1 cellular context compared by ENCODE assay signal in genomic region chr5:56818409-56819026, GRCh38.
TF ChIP-seq lines count a peak whose summit lies in the region.

No MANE protein-coding gene starts in this region.

TF ChIP-seq in H1, 55 proteins besides CTCF, POLR2A, EP300 and RAD21 (continued from another document):
- TF ChIP-seq, protein P1, sequence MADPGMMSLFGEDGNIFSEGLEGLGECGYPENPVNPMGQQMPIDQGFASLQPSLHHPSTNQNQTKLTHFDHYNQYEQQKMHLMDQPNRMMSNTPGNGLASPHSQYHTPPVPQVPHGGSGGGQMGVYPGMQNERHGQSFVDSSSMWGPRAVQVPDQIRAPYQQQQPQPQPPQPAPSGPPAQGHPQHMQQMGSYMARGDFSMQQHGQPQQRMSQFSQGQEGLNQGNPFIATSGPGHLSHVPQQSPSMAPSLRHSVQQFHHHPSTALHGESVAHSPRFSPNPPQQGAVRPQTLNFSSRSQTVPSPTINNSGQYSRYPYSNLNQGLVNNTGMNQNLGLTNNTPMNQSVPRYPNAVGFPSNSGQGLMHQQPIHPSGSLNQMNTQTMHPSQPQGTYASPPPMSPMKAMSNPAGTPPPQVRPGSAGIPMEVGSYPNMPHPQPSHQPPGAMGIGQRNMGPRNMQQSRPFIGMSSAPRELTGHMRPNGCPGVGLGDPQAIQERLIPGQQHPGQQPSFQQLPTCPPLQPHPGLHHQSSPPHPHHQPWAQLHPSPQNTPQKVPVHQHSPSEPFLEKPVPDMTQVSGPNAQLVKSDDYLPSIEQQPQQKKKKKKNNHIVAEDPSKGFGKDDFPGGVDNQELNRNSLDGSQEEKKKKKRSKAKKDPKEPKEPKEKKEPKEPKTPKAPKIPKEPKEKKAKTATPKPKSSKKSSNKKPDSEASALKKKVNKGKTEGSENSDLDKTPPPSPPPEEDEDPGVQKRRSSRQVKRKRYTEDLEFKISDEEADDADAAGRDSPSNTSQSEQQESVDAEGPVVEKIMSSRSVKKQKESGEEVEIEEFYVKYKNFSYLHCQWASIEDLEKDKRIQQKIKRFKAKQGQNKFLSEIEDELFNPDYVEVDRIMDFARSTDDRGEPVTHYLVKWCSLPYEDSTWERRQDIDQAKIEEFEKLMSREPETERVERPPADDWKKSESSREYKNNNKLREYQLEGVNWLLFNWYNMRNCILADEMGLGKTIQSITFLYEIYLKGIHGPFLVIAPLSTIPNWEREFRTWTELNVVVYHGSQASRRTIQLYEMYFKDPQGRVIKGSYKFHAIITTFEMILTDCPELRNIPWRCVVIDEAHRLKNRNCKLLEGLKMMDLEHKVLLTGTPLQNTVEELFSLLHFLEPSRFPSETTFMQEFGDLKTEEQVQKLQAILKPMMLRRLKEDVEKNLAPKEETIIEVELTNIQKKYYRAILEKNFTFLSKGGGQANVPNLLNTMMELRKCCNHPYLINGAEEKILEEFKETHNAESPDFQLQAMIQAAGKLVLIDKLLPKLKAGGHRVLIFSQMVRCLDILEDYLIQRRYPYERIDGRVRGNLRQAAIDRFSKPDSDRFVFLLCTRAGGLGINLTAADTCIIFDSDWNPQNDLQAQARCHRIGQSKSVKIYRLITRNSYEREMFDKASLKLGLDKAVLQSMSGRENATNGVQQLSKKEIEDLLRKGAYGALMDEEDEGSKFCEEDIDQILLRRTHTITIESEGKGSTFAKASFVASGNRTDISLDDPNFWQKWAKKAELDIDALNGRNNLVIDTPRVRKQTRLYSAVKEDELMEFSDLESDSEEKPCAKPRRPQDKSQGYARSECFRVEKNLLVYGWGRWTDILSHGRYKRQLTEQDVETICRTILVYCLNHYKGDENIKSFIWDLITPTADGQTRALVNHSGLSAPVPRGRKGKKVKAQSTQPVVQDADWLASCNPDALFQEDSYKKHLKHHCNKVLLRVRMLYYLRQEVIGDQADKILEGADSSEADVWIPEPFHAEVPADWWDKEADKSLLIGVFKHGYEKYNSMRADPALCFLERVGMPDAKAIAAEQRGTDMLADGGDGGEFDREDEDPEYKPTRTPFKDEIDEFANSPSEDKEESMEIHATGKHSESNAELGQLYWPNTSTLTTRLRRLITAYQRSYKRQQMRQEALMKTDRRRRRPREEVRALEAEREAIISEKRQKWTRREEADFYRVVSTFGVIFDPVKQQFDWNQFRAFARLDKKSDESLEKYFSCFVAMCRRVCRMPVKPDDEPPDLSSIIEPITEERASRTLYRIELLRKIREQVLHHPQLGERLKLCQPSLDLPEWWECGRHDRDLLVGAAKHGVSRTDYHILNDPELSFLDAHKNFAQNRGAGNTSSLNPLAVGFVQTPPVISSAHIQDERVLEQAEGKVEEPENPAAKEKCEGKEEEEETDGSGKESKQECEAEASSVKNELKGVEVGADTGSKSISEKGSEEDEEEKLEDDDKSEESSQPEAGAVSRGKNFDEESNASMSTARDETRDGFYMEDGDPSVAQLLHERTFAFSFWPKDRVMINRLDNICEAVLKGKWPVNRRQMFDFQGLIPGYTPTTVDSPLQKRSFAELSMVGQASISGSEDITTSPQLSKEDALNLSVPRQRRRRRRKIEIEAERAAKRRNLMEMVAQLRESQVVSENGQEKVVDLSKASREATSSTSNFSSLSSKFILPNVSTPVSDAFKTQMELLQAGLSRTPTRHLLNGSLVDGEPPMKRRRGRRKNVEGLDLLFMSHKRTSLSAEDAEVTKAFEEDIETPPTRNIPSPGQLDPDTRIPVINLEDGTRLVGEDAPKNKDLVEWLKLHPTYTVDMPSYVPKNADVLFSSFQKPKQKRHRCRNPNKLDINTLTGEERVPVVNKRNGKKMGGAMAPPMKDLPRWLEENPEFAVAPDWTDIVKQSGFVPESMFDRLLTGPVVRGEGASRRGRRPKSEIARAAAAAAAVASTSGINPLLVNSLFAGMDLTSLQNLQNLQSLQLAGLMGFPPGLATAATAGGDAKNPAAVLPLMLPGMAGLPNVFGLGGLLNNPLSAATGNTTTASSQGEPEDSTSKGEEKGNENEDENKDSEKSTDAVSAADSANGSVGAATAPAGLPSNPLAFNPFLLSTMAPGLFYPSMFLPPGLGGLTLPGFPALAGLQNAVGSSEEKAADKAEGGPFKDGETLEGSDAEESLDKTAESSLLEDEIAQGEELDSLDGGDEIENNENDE (IDR thresholded peaks at IDR 0.05; ENCODE audit: insufficient replicate concordance, low read length), result no peak
- no peak for TF ChIP-seq BCL11A (IDR thresholded peaks at IDR 0.05; ENCODE audit: low read depth in 2 of 2, low read length in 2 of 2)
- no peak for TF ChIP-seq TBP (IDR thresholded peaks at IDR 0.05; ENCODE audit: low read depth, low read length)
- TF ChIP-seq HDAC6 (IDR thresholded peaks at IDR 0.05; ENCODE audit: low read depth, low read length), result no peak
- no peak for TF ChIP-seq KDM1A (IDR thresholded peaks at IDR 0.05; ENCODE audit: borderline replicate concordance, low read length)
- TF ChIP-seq MAX (IDR thresholded peaks at IDR 0.05), result no peak
- TF ChIP-seq NANOG (IDR thresholded peaks at IDR 0.05; ENCODE audit: insufficient read depth, low read depth, low read length, poor library complexity, severe bottlenecking), result no peak
- no peak for TF ChIP-seq CBX5 (IDR thresholded peaks at IDR 0.05; ENCODE audit: low read depth, low read length)
- TF ChIP-seq SIN3A (conservative IDR thresholded peaks at IDR 0.05 in 1 of 2, IDR thresholded peaks at IDR 0.05 in 1 of 2; ENCODE audit: low read depth in 1 of 2, low read length in 2 of 2), result no peak
TF ChIP-seq in H1: peak in this region for 0.
